1 cellular context compared by ENCODE assay signal in genomic region chr22:17266261-17266971, GRCh38.
TF ChIP-seq lines count a peak whose summit lies in the region.

No MANE protein-coding gene starts in this region.

TF ChIP-seq in GM23338, 12 proteins besides CTCF, POLR2A, EP300 and RAD21 (continued from another document):
- no peak for TF ChIP-seq EZH2 (IDR thresholded peaks at IDR 0.05; ENCODE audit: low read depth, unreplicated experiment)
- no peak for TF ChIP-seq EZH2phosphoT487 (IDR thresholded peaks at IDR 0.05; ENCODE audit: unreplicated experiment)
- no peak for TF ChIP-seq ZNF114 (CRISPR knock-in tag; IDR thresholded peaks at IDR 0.05)
- no peak for TF ChIP-seq JUNB (IDR thresholded peaks at IDR 0.05; ENCODE audit: unreplicated experiment)
- TF ChIP-seq ETS1 (IDR thresholded peaks at IDR 0.05): peak; percentile 6; the same call in 1 of the 2 replicates
- TF ChIP-seq CREB1 (CRISPR knock-in tag; IDR thresholded peaks at IDR 0.05; ENCODE audit: low read depth): no peak
- no peak for TF ChIP-seq ZNF331 (CRISPR knock-in tag; IDR thresholded peaks at IDR 0.05; ENCODE audit: low read depth)
- no peak for TF ChIP-seq STAT1 (IDR thresholded peaks at IDR 0.05; ENCODE audit: unreplicated experiment)
